11 cellular contexts compared by ENCODE assay signal in the genomic region with DNA sequence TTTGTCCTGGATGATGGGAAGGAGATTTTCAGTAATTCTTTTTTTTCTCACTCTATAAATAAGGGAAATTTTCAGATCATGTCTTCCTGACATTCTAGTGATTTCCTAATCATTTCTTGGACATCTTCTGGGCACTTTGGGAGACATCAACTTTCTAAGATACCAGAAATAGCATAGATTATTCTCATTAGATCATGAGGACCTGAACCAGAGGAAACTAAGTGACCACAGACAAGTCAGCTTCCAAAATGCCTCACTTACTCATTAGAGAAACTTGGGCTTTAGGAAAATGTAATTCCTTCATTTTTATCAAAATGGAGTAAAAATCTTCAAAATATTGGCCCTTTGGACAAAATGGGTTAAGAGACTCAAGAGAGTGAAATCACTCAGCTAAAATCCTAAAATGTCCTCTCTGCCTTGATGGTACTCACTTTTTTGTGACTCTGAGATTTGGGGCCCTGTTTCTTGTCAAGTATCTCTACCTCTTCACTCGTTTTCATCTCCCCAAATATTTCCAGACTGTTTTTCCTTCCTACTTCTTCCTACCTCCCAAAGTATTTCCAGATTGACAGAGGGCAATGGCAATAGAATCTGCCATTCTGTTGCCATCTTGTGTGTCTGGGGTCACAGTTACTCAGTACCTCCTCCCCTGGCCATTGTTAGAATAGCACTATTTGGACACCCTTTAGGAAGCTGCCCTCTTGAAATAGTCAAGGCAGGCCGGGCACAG.
DNase-seq lines count a peak whose midpoint lies in the region; ATAC-seq and TF ChIP-seq lines count a peak whose summit lies in the region.
"Had no signal": no experiment of that assay in that cellular context is flagged by ENCODE, and none has a peak within 500 bp of the region (broad histone marks: within the 10 kb centered on the region; RNA-seq: fewer than 3 reads in every experiment).

No MANE protein-coding gene starts in this region.

- intact Hi-C loops in A673 (cut with micrococcal nuclease; ENCODE audit: unreplicated experiment): no loop called here

- H3K9ac ChIP-seq in OCI-LY3 (ENCODE audit: low read length): no peak overlapping the region
- H3K9ac ChIP-seq: parathyroid adenoma had no signal

- H3K4me3 ChIP-seq in A673 (ENCODE audit: low read depth, low read length, poor library complexity, severe bottlenecking) (no peak overlapping the region), GM06990 (replicated peaks; ENCODE audit: low read depth, low read length) (no peak overlapping the region), OCI-LY3 (ENCODE audit: low read length) (no peak overlapping the region), fibroblast of pulmonary artery (replicated peaks; ENCODE audit: low read depth, low read length) (no peak overlapping the region), foreskin fibroblast (ENCODE audit: low read depth in 1 of 2, low read length in 2 of 2) (no peak overlapping the region)

- H3K4me2 ChIP-seq in OCI-LY3 (ENCODE audit: low read length): peak overlapping the region; percentile 85

- H3K27ac ChIP-seq in A673 (ENCODE audit: low read depth, low read length, poor library complexity, severe bottlenecking): no peak overlapping the region
- H3K27ac ChIP-seq in OCI-LY3 (ENCODE audit: low read length): no peak overlapping the region
- H3K27ac ChIP-seq: parathyroid adenoma had no signal

- CTCF ChIA-PET in A673 (lab: Charles Lee): interaction anchor here (0.7 kb wide), 1 partner anchor 142 kb away, joined by 7 read pairs; no protein-coding TSS in a partner anchor

- H3K27me3 ChIP-seq in A673 (replicated peaks; ENCODE audit: insufficient read depth, low read depth, low read length, poor library complexity): no peaks in the 10 kb centered on the region
- no peaks in the 10 kb centered on the region for H3K27me3 ChIP-seq in GM06990 (replicated peaks; ENCODE audit: control insufficient read depth, insufficient read depth, low read length)
- no peaks in the 10 kb centered on the region for H3K27me3 ChIP-seq in OCI-LY3 (ENCODE audit: low read depth, low read length)

- H3K9me3 ChIP-seq in A673 (ENCODE audit: low read depth, low read length, poor library complexity, severe bottlenecking) (no peaks in the 10 kb centered on the region), OCI-LY3 (ENCODE audit: insufficient read depth, low read length) (no peaks in the 10 kb centered on the region)

- no peak for ATAC-seq in HG03439 (IDR thresholded peaks at IDR 0.05; ENCODE audit: unreplicated experiment)

- BruUV-seq in A673 (replicated peaks; lab: Mats Ljungman, UMichigan): no TSS peak

- no peaks in the 10 kb centered on the region for H4K20me1 ChIP-seq in OCI-LY3 (ENCODE audit: insufficient read depth, low read length)

- H2AFZ ChIP-seq in OCI-LY3 (ENCODE audit: low read depth, low read length): no peak overlapping the region
- H2AFZ ChIP-seq: parathyroid adenoma had no signal

- H3K4me1 ChIP-seq in A673 (ENCODE audit: insufficient read depth, low read length, poor library complexity, severe bottlenecking) (peaks cover 12% of the 10 kb centered on the region), OCI-LY3 (ENCODE audit: low read length) (peaks cover 64% of the 10 kb centered on the region)
- H3K4me1 ChIP-seq: parathyroid adenoma had no signal

- POLR2A ChIA-PET in A673 (lab: Charles Lee; ENCODE audit: low non-redundant PET): no interaction called here

- peak; percentile 23 for DNase-seq in A673 (ENCODE audit: low spot score)
- DNase-seq in GM06990 (ENCODE audit: extremely low read depth, insufficient read length): no peak
- DNase-seq in fibroblast of pulmonary artery (ENCODE audit: low read depth): no peak
- DNase-seq in foreskin fibroblast: no peak
- no peak for DNase-seq in G401 (ENCODE audit: low spot score)
- no peak for DNase-seq in GF-D8 (lab: John Stamatoyannopoulos, UW)
- DNase-seq: activated T-cell treated with anti-CD3 and anti-CD28 coated beads, Interleukin-2, amount 50 U/mL, for 48 hours; stimulated activated CD4-positive, alpha-beta T cell treated with anti-CD3 and anti-CD28 coated beads, Interleukin-2, amount 100 ng/mL, for 48 hours had no signal

- H3K79me2 ChIP-seq in OCI-LY3 (ENCODE audit: low read length): no peaks in the 10 kb centered on the region
- H3K79me2 ChIP-seq: parathyroid adenoma had no signal

- H3K36me3 ChIP-seq in A673 (ENCODE audit: insufficient read depth, low read length, poor library complexity, severe bottlenecking): no peaks in the 10 kb centered on the region
- no peaks in the 10 kb centered on the region for H3K36me3 ChIP-seq in GM06990 (ENCODE audit: control insufficient read depth, insufficient read depth, low read length)
- no peaks in the 10 kb centered on the region for H3K36me3 ChIP-seq in OCI-LY3 (replicated peaks; ENCODE audit: low read depth, low read length)

- in situ Hi-C loops in G401 (cut with HindIII; ENCODE audit: low sequenced_read_pairs): no loop called here

- peak; percentile 26; the same call in 1 of the 2 replicates for TF ChIP-seq CTCF in A673 (conservative IDR thresholded peaks at IDR 0.05; ENCODE audit: low read depth, low read length)
- TF ChIP-seq CTCF in GM06990 (IDR thresholded peaks at IDR 0.05; ENCODE audit: insufficient read depth, low read length, poor library complexity, severe bottlenecking): peak; percentile 45
- TF ChIP-seq CTCF in OCI-LY3 (IDR thresholded peaks at IDR 0.05; ENCODE audit: low read depth, low read length): no peak; the same call in 1 of the 2 replicates
- TF ChIP-seq CTCF in fibroblast of pulmonary artery (IDR thresholded peaks at IDR 0.05; ENCODE audit: low read length, missing control alignments): peak; percentile 17
- TF ChIP-seq CTCF in foreskin fibroblast (IDR thresholded peaks at IDR 0.05; ENCODE audit: low read depth, low read length): no peak

Comparison
In these comparisons a context has a peak if more than half of its experiments do, and no peak if none do; other contexts are left out.
1. CTCF ChIP-seq: peak in A673 (single experiment), GM06990 (single experiment) and fibroblast of pulmonary artery (single experiment); none in OCI-LY3 (single experiment) and foreskin fibroblast (single experiment).